1 cellular context compared by ENCODE assay signal in the genomic region with DNA sequence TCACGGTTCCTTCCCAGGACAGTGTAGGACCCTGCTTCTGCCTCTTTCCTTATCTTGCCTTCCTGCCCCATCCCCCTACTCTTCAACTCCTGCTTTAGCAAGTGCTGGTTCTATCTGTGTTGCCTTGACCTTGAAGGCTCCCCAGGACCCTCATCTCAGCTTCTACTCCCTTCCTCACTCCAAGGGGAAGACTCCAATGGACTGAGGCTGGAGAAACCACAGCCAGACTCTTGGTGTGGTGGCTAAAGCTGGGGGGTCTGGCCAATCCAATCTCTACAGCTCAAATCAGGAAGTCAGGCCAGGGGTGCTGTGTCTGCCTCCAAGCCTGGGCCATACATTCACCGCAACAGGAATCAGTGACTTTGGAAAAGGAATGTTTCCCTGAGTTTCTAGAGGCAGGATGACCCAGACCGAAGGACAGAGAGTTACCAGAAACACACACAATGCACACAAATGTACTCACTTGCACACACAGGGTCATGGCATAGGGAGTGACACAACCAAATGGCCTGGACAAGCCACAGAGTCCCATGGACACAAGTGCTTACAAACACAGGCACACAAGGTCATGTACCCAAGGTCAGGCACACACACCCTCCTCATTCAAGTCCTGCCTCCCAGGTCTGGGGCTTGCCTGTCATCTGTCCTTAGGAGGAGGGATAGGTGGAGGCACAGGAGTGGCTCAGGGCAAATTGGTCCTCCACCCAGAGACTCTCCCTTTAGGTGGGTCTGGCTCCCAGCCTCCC.
TF ChIP-seq lines count a peak whose summit lies in the region.

No MANE protein-coding gene starts in this region.

TF ChIP-seq in GM23338, 12 proteins besides CTCF, POLR2A, EP300 and RAD21 (continued from another document):
- TF ChIP-seq, protein P1, sequence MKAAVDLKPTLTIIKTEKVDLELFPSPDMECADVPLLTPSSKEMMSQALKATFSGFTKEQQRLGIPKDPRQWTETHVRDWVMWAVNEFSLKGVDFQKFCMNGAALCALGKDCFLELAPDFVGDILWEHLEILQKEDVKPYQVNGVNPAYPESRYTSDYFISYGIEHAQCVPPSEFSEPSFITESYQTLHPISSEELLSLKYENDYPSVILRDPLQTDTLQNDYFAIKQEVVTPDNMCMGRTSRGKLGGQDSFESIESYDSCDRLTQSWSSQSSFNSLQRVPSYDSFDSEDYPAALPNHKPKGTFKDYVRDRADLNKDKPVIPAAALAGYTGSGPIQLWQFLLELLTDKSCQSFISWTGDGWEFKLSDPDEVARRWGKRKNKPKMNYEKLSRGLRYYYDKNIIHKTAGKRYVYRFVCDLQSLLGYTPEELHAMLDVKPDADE (IDR thresholded peaks at IDR 0.05): no peak
- TF ChIP-seq, protein P2, sequence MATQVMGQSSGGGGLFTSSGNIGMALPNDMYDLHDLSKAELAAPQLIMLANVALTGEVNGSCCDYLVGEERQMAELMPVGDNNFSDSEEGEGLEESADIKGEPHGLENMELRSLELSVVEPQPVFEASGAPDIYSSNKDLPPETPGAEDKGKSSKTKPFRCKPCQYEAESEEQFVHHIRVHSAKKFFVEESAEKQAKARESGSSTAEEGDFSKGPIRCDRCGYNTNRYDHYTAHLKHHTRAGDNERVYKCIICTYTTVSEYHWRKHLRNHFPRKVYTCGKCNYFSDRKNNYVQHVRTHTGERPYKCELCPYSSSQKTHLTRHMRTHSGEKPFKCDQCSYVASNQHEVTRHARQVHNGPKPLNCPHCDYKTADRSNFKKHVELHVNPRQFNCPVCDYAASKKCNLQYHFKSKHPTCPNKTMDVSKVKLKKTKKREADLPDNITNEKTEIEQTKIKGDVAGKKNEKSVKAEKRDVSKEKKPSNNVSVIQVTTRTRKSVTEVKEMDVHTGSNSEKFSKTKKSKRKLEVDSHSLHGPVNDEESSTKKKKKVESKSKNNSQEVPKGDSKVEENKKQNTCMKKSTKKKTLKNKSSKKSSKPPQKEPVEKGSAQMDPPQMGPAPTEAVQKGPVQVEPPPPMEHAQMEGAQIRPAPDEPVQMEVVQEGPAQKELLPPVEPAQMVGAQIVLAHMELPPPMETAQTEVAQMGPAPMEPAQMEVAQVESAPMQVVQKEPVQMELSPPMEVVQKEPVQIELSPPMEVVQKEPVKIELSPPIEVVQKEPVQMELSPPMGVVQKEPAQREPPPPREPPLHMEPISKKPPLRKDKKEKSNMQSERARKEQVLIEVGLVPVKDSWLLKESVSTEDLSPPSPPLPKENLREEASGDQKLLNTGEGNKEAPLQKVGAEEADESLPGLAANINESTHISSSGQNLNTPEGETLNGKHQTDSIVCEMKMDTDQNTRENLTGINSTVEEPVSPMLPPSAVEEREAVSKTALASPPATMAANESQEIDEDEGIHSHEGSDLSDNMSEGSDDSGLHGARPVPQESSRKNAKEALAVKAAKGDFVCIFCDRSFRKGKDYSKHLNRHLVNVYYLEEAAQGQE (IDR thresholded peaks at IDR 0.05; ENCODE audit: unreplicated experiment): no peak
- TF ChIP-seq POLR2AphosphoS5 (IDR thresholded peaks at IDR 0.05; ENCODE audit: low read depth) (no peak), CREB1 (CRISPR knock-in tag; IDR thresholded peaks at IDR 0.05; ENCODE audit: low read depth) (no peak)
